Comparison of ENCODE assay signal across 8 cellular contexts in genomic region chr3:127590282-127590592, GRCh38. TPM values are rescaled to one million over a fixed set of nuclear protein-coding genes. Genes with fewer than 3 reads are reported as not detected.
DNase-seq lines count a peak whose midpoint lies in the region; ATAC-seq and TF ChIP-seq lines count a peak whose summit lies in the region.

No MANE protein-coding gene starts in this region.

- DNase-seq in DMS153 treated with DMSO at 0.1 percent for 48 hours (lab: John Stamatoyannopoulos, UW; ENCODE audit: unreplicated experiment) (peak; percentile 2), DMS153 (lab: John Stamatoyannopoulos, UW) (no peak), Peyer's patch (peak in 1 of 3 donors; percentile 60), choroid plexus epithelial cell (ENCODE audit: low read depth) (no peak), mucosa of descending colon (peak in 2 of 3 donors; percentile 23 to 71), upper lobe of right lung (no peak), NCI-H345 treated with DMSO at 0.1 percent for 48 hours (lab: John Stamatoyannopoulos, UW; ENCODE audit: unreplicated experiment) (no peak)

- ATAC-seq in HG02588 (IDR thresholded peaks at IDR 0.05; ENCODE audit: unreplicated experiment) = peak; percentile 32
- peak; percentile 71 for ATAC-seq in mucosa of descending colon
- ATAC-seq in upper lobe of right lung = peak; percentile 69

- intact Hi-C loops in mucosa of descending colon (cut with DNase I, micrococcal nuclease) = no loop called here
- intact Hi-C loops in upper lobe of right lung (cut with DNase I) = no loop called here

- TF ChIP-seq POLR2A in Peyer's patch (IDR thresholded peaks at IDR 0.05) = peak in 1 of 2 donors; percentile 55

- TF ChIP-seq CTCF in Peyer's patch (IDR thresholded peaks at IDR 0.05) = peak in 2 of 6 experiments; percentile 1 to 8
- TF ChIP-seq CTCF in choroid plexus epithelial cell (conservative IDR thresholded peaks at IDR 0.05; ENCODE audit: low read depth, low read length) = no peak
- TF ChIP-seq CTCF in mucosa of descending colon (IDR thresholded peaks at IDR 0.05) = no peak
- TF ChIP-seq CTCF in upper lobe of right lung (IDR thresholded peaks at IDR 0.05) = no peak

- peak overlapping the region; percentile 86 to 97 (median 92) for H3K27ac ChIP-seq in Peyer's patch
- H3K27ac ChIP-seq in upper lobe of right lung = peak overlapping the region; percentile 91

- H3K27me3 ChIP-seq in Peyer's patch (no peaks in the 10 kb centered on the region), upper lobe of right lung (no peaks in the 10 kb centered on the region)

- H3K9me3 ChIP-seq in Peyer's patch (no peaks in the 10 kb centered on the region), mucosa of descending colon (no peaks in the 10 kb centered on the region), upper lobe of right lung (no peaks in the 10 kb centered on the region)

- H3K36me3 ChIP-seq in Peyer's patch (no peaks in the 10 kb centered on the region), mucosa of descending colon (ENCODE audit: low read depth) (no peaks in the 10 kb centered on the region), upper lobe of right lung (no peaks in the 10 kb centered on the region)

- H3K4me3 ChIP-seq in Peyer's patch (peak overlapping the region; percentile 80 to 97 (median 94)), choroid plexus epithelial cell (ENCODE audit: low read depth, low read length) (peak overlapping the region; percentile 87), mucosa of descending colon (peak overlapping the region; percentile 91), upper lobe of right lung (peak overlapping the region; percentile 88)

- H3K4me1 ChIP-seq in Peyer's patch = peaks cover 0 to 43% (median 13%) of the 10 kb centered on the region in 4 donors
- H3K4me1 ChIP-seq in mucosa of descending colon (ENCODE audit: low read depth) = peaks cover 22% of the 10 kb centered on the region
- peaks cover 34% of the 10 kb centered on the region for H3K4me1 ChIP-seq in upper lobe of right lung

RNA-seq across cellular contexts. Expression of gene TPRA1, which starts 0.3 kb away (rescaled TPM):
- total RNA-seq in Peyer's patch = 10 to 100 TPM; 28.1 to 47.3 (median 34.1) TPM
- total RNA-seq in mucosa of descending colon = 10 to 100 TPM; 24.2 to 37.0 (median 29.3) TPM
- 40.6 TPM for total RNA-seq in upper lobe of right lung

RNA-seq across cellular contexts. Expression of gene MCM2, which starts 8.0 kb away (rescaled TPM):
- total RNA-seq in Peyer's patch (10 to 100 TPM in 3 of 4 donors, 1 to 10 TPM in 1; 9.7 to 36.3 (median 15.3) TPM), mucosa of descending colon (10 to 100 TPM in 2 of 3 donors, 1 to 10 TPM in 1; 5.2 to 23.1 (median 10.3) TPM), upper lobe of right lung (4.8 TPM)

RNA-seq across cellular contexts. Expression of gene PODXL2, which starts 38.7 kb away (rescaled TPM):
- total RNA-seq in Peyer's patch = 10 to 100 TPM in 2 of 4 donors, 1 to 10 TPM in 2; 7.4 to 15.6 (median 9.9) TPM
- total RNA-seq in mucosa of descending colon = 10 to 100 TPM in 2 of 3 donors, 1 to 10 TPM in 1; 5.4 to 18.5 (median 16.2) TPM
- total RNA-seq in upper lobe of right lung = 3.7 TPM

Comparison
In these comparisons a context has a peak if more than half of its experiments do, and no peak if none do; other contexts are left out.
1. DNase-seq: peak in DMS153 treated with DMSO at 0.1 percent for 48 hours (single experiment) and mucosa of descending colon (2 of 3); none in DMS153 (single experiment), choroid plexus epithelial cell (single experiment), upper lobe of right lung (single experiment) and NCI-H345 treated with DMSO at 0.1 percent for 48 hours (single experiment).
2. Peak in every context shown above with its lines, with median percentiles within 50 percentile points of each other: ATAC-seq and H3K4me3 ChIP-seq.